8 cellular contexts compared by ENCODE assay signal in the genomic region with DNA sequence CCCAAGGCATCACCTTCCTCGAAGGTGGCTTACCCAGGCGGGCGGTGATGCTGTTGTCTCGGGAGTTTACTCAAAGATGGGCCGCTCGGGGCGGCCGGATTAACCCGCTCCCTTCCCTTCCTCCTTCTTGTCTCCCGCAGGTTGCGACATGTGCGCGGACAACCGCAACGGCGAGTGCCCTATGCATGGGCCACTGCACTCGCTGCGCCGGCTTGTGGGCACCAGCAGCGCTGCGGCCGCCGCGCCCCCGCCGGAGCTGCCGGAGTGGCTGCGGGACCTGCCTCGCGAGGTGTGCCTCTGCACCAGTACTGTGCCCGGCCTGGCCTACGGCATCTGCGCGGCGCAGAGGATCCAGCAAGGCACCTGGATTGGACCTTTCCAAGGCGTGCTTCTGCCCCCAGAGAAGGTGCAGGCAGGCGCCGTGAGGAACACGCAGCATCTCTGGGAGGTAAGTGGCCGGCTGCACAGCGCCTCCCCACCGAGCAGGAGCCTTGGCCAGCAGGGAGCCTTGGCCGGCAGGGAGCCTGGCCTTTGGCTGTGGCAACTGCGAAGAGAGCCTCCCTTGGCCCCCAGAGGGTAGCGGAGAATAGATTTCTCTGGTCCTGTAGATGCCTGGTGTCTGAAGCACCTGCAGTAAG. TPM values are rescaled to one million over a fixed set of nuclear protein-coding genes. Genes with fewer than 3 reads are reported as not detected.
DNase-seq lines count a peak whose midpoint lies in the region; ATAC-seq and TF ChIP-seq lines count a peak whose summit lies in the region.

No MANE protein-coding gene starts in this region.

- TF ChIP-seq CTCF in fibroblast of the aortic adventitia (IDR thresholded peaks at IDR 0.05; ENCODE audit: insufficient read depth, low read length) (no peak), omental fat pad (IDR thresholded peaks at IDR 0.05) (no peak)

- DNase-seq in DMS53 treated with DMSO at 0.1 percent for 48 hours (lab: John Stamatoyannopoulos, UW; ENCODE audit: unreplicated experiment): peak; percentile 21
- DNase-seq in NOMO-1 treated with DMSO at 0.1 percent for 48 hours (lab: John Stamatoyannopoulos, UW; ENCODE audit: unreplicated experiment): peak; percentile 21
- DNase-seq in fibroblast of the aortic adventitia (ENCODE audit: low read depth): peak; percentile 43
- DNase-seq in omental fat pad (ENCODE audit: low spot score): no peak
- DNase-seq in activated gamma-delta T cell (lab: John Stamatoyannopoulos, UW): no peak
- no peak for DNase-seq in activated CD8-positive, alpha-beta memory T cell treated with anti-CD3 and anti-CD28 coated beads, Interleukin-2, amount 50 U/mL, for 48 hours

- ATAC-seq in omental fat pad (ENCODE audit: low FRiP score) (peak; percentile 55), HG02970 (IDR thresholded peaks at IDR 0.05; ENCODE audit: low FRiP score, unreplicated experiment) (no peak), HG03045 (IDR thresholded peaks at IDR 0.05; ENCODE audit: unreplicated experiment) (no peak)

- peak overlapping the region; percentile 66 for H3K4me3 ChIP-seq in fibroblast of the aortic adventitia (ENCODE audit: low read depth, low read length)

RNA-seq across cellular contexts. Expression of a gene that starts 10.6 kb away (rescaled TPM):
- total RNA-seq in fibroblast of the aortic adventitia (ENCODE audit: low replicate concordance) (1.4 and 7.8 TPM in 2 replicates), omental fat pad (1 to 10 TPM in 2 of 4 donors, under 1 TPM in 2; 0.24 to 3.2 (median 1.3) TPM)

Comparison
In these comparisons a context has a peak if more than half of its experiments do, and no peak if none do; other contexts are left out.
1. DNase-seq: peak in DMS53 treated with DMSO at 0.1 percent for 48 hours (single experiment), NOMO-1 treated with DMSO at 0.1 percent for 48 hours (single experiment) and fibroblast of the aortic adventitia (single experiment); none in omental fat pad (single experiment), activated gamma-delta T cell (single experiment) and activated CD8-positive, alpha-beta memory T cell treated with anti-CD3 and anti-CD28 coated beads, Interleukin-2, amount 50 U/mL, for 48 hours (single experiment).